8 cellular contexts compared by ENCODE assay signal in the genomic region with DNA sequence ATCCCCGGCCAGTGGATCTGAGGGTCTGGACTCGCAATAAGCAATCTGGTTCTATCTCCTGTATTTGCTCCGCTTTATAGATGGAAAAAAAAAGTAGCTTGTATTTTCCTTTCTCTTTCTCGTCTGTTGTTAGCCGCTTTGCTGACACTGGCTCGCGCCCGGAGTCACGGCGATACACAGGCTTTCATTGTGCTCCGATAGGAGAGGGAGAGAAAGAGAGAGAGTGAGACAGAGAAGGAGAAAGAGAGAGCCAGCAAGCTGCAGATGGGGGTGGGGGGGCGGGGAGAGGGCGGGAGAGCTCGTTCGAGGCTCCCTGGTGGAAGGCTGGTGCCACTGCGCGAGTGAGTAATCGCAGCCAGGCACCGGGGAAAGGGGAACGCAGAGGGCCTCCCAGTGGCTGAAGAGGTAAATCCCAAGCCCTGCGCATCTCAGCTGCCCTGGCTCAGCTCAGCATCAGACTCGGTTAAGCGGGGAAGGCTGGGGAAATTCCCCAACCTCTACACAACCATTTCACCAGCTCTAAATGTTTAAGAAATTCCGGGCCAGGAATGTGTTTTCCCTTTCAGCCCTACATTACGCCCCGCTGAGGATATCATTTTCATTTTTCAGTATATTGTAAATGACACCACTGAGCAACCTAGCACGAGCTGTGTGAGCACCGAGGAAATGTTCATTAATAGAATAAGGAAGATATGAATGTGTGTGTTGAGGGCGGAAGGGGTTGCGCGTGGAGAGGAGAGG. TPM values are rescaled to one million over a fixed set of nuclear protein-coding genes. Genes with fewer than 3 reads are reported as not detected.
A peak's percentile ranks its signal among the peaks of the same experiment; 100 is the strongest.
DNase-seq lines count a peak whose midpoint lies in the region; FAIRE-seq and TF ChIP-seq lines count a peak whose summit lies in the region.

Gene MAML2 (minus strand): TSS at position 225 of the 741 bp plus-strand sequence. CDS start 1,300 bp downstream, outside the sequence.

- H2BK12ac ChIP-seq in neuronal stem cell (ENCODE audit: low read length): no peak within 1 kb of the TSS

- H4K20me1 ChIP-seq in MM.1S (ENCODE audit: insufficient read depth, low read length): no peaks in the 10 kb centered on the region

- peak within 1 kb of the TSS; percentile 89 for H3K4me2 ChIP-seq in MM.1S (ENCODE audit: low read depth, low read length)
- peak within 1 kb of the TSS; percentile 75 for H3K4me2 ChIP-seq in neuronal stem cell (ENCODE audit: insufficient read depth, low read length, poor library complexity, severe bottlenecking)

- peaks cover 45% of the 10 kb centered on the region for H3K79me2 ChIP-seq in MM.1S (ENCODE audit: low read length)

- peaks cover 49% of the 10 kb centered on the region for H3F3A ChIP-seq in MM.1S (ENCODE audit: insufficient read depth, low read length)

- H3K9me3 ChIP-seq in MM.1S (replicated peaks; ENCODE audit: insufficient read depth, low read length): no peaks in the 10 kb centered on the region
- no peaks in the 10 kb centered on the region for H3K9me3 ChIP-seq in SJSA1 (replicated peaks)
- H3K9me3 ChIP-seq in neuronal stem cell (replicated peaks in 1 of 2; ENCODE audit: control insufficient read depth in 2 of 2, insufficient read depth in 1 of 2, low read depth in 1 of 2, low read length in 2 of 2): peaks cover 0 to 10% of the 10 kb centered on the region in 2 donors
- no peaks in the 10 kb centered on the region for H3K9me3 ChIP-seq in subcutaneous abdominal adipose tissue (ENCODE audit: control insufficient read depth in 5 of 5, low read length in 5 of 5)

- H3K4me3 ChIP-seq in MM.1S (ENCODE audit: low read length) (peak within 1 kb of the TSS; percentile 86), SJSA1 (peak within 1 kb of the TSS; percentile 54), neuronal stem cell (ENCODE audit: low read length in 2 of 2) (peak within 1 kb of the TSS; percentile 69 to 82), subcutaneous abdominal adipose tissue (ENCODE audit: low read depth in 1 of 5, low read length in 5 of 5) (peak within 1 kb of the TSS; percentile 78 to 99 (median 81))

- DNase-seq in G401 (ENCODE audit: low spot score) (peak; percentile 96), HCEC 1CT (peak; percentile 95), MM.1S (peak; percentile 95), SJSA1 (ENCODE audit: low read depth in 1 of 2, low spot score in 2 of 2) (peak; percentile 78 to 89), frontal cortex (ENCODE audit: low spot score in 2 of 2) (peak; percentile 75 to 91), neuronal stem cell (ENCODE audit: low spot score) (peak; percentile 81)
- peak; percentile 66 to 86 (median 75) for DNase-seq in activated naive CD4-positive, alpha-beta T cell (lab: John Stamatoyannopoulos, UW)

- H3K4me1 ChIP-seq in MM.1S (ENCODE audit: low read length) (peaks cover 16% of the 10 kb centered on the region), SJSA1 (replicated peaks) (peaks cover 38% of the 10 kb centered on the region), neuronal stem cell (ENCODE audit: control insufficient read depth in 2 of 2, insufficient read depth in 1 of 2, low read depth in 1 of 2, low read length in 2 of 2) (peaks cover 8 to 24% of the 10 kb centered on the region in 2 donors), subcutaneous abdominal adipose tissue (ENCODE audit: control insufficient read depth in 5 of 5, insufficient read depth in 5 of 5, low read length in 5 of 5) (peaks cover 16 to 44% (median 40%) of the 10 kb centered on the region in 5 donors)

- H2AK5ac ChIP-seq in neuronal stem cell (ENCODE audit: low read depth, low read length): no peak within 1 kb of the TSS

- no peak within 1 kb of the TSS for H3K23ac ChIP-seq in neuronal stem cell (ENCODE audit: low read depth, low read length, poor library complexity)

- no peak for FAIRE-seq in frontal cortex (lab: Jason Lieb, UNC)

- H4K91ac ChIP-seq in neuronal stem cell (ENCODE audit: low read depth, low read length, poor library complexity): no peak within 1 kb of the TSS

- no peaks in the 10 kb centered on the region for H3K79me1 ChIP-seq in neuronal stem cell (ENCODE audit: low read depth, low read length)

- H3K9me2 ChIP-seq in MM.1S (replicated peaks; ENCODE audit: insufficient read depth, low read length): no peaks in the 10 kb centered on the region

- H3K36me3 ChIP-seq in MM.1S (replicated peaks; ENCODE audit: insufficient read depth, low read length) (no peaks in the 10 kb centered on the region), SJSA1 (no peaks in the 10 kb centered on the region), neuronal stem cell (replicated peaks in 1 of 2; ENCODE audit: control insufficient read depth in 2 of 2, insufficient read depth in 2 of 2, low read length in 2 of 2) (peaks cover 0 to 22% of the 10 kb centered on the region in 2 donors), subcutaneous abdominal adipose tissue (ENCODE audit: control insufficient read depth in 5 of 5, insufficient read depth in 5 of 5, low read length in 5 of 5) (no peaks in the 10 kb centered on the region)

- no peak within 1 kb of the TSS for H4K8ac ChIP-seq in neuronal stem cell (ENCODE audit: low read depth, low read length)

- no peak within 1 kb of the TSS for H3K14ac ChIP-seq in neuronal stem cell (ENCODE audit: low read length)

- peak; percentile 59 for TF ChIP-seq CTCF in MM.1S (IDR thresholded peaks at IDR 0.05; ENCODE audit: low read length)

- no peaks in the 10 kb centered on the region for H3K27me3 ChIP-seq in MM.1S (replicated peaks; ENCODE audit: insufficient read depth, low read length)
- H3K27me3 ChIP-seq in SJSA1 (replicated peaks): no peaks in the 10 kb centered on the region
- H3K27me3 ChIP-seq in neuronal stem cell (ENCODE audit: control insufficient read depth in 3 of 3, insufficient read depth in 3 of 3, low read depth in 1 of 3, low read length in 3 of 3): no peaks in the 10 kb centered on the region
- H3K27me3 ChIP-seq in subcutaneous abdominal adipose tissue (ENCODE audit: control insufficient read depth in 5 of 5, insufficient read depth in 4 of 5, low read length in 5 of 5): no peaks in the 10 kb centered on the region

- H3K4ac ChIP-seq in neuronal stem cell (ENCODE audit: low read length): no peak within 1 kb of the TSS

- in situ Hi-C loops in G401 (cut with HindIII; ENCODE audit: low sequenced_read_pairs): no loop called here

- WGBS in neuronal stem cell (ENCODE audit: extremely low coverage in 2 of 2, insufficient read length in 2 of 2, insufficient replicate concordance in 1 of 2), 2 donors: 100% methylated on average over 1 of the region's 31 CpGs; no CpG with 5 or more reads in 1 of the 2 donors

- peak within 1 kb of the TSS; percentile 83 for H3K18ac ChIP-seq in neuronal stem cell (ENCODE audit: low read length)

- H2BK5ac ChIP-seq in neuronal stem cell (ENCODE audit: low read length): no peak within 1 kb of the TSS

- H3K9ac ChIP-seq in MM.1S (ENCODE audit: low read length): peak within 1 kb of the TSS; percentile 63
- peak within 1 kb of the TSS; percentile 79 for H3K9ac ChIP-seq in neuronal stem cell (ENCODE audit: low read depth, low read length, poor library complexity)
- H3K9ac ChIP-seq in subcutaneous abdominal adipose tissue (ENCODE audit: low read length in 5 of 5): peak within 1 kb of the TSS; percentile 51 to 91 (median 89)

- peak within 1 kb of the TSS; percentile 6 for H2BK120ac ChIP-seq in neuronal stem cell (ENCODE audit: low read depth, low read length)

- peak within 1 kb of the TSS; percentile 81; the same call in 1 of the 2 replicates for H3K27ac ChIP-seq in MM.1S (ENCODE audit: low read length)
- H3K27ac ChIP-seq in SJSA1: peak within 1 kb of the TSS; percentile 68
- H3K27ac ChIP-seq in neuronal stem cell (replicated peaks; ENCODE audit: low read length): peak within 1 kb of the TSS; percentile 53
- H3K27ac ChIP-seq in subcutaneous abdominal adipose tissue (ENCODE audit: low read depth, low read length): peak within 1 kb of the TSS; percentile 96

- H2AFZ ChIP-seq in MM.1S (ENCODE audit: low read length) (peak within 1 kb of the TSS; percentile 65), neuronal stem cell (ENCODE audit: low read length) (peak within 1 kb of the TSS; percentile 78)

- H2BK15ac ChIP-seq in neuronal stem cell (ENCODE audit: low read length): no peak within 1 kb of the TSS

RNA-seq across cellular contexts. Expression of gene MAML2, which starts in this region (rescaled TPM):
- total RNA-seq in G401 (2014; rRNA removed; shearing (Covaris generic)): not detected in 2 replicates
- total RNA-seq in SJSA1 (2014; rRNA removed; shearing (Covaris generic)): 6.1 and 8.7 TPM in 2 replicates
- 3.3 TPM for total RNA-seq in frontal cortex
- polyA plus RNA-seq in neuronal stem cell (2013, experiment 1 of 2): 2.0 TPM
- polyA plus RNA-seq in neuronal stem cell (2013, experiment 2 of 2): 2.2 TPM

Comparison
In these comparisons a context has a peak if more than half of its experiments do, and no peak if none do; other contexts are left out.
1. Peak in every context shown above with its lines: DNase-seq, H3K4me3 ChIP-seq and H3K27ac ChIP-seq.
2. Peak in DNase-seq in G401; RNA of the gene not detected or under 1 TPM.